ENCODE assay signal across 12 cellular contexts in the genomic region with DNA sequence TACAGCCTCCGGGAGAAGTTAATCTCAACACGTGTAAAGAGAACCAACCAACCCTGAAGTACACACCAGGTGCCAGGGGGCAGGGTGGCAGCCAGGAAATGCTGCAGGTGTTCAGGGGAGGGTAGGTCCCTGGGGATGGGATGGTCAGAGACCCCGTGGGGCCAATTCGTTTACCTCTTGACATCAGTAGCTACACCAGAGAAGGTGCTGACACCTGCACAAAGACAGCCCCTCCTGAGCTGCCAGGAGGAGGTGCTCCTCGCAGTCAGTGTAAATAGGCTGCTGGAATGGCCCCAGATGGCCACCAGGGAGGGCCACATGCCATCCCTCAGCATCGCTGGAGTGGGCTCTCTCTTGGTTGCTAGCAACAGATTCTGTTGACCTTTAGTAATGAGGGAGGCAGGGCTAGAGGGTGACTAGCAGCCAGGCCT. TPM values are rescaled to one million over a fixed set of nuclear protein-coding genes. Genes with fewer than 3 reads are reported as not detected.
DNase-seq lines count a peak whose midpoint lies in the region; ATAC-seq and TF ChIP-seq lines count a peak whose summit lies in the region.
"Had no signal": no experiment of that assay in that cellular context is flagged by ENCODE, and none has a peak within 500 bp of the region (broad histone marks: within the 10 kb centered on the region; RNA-seq: fewer than 3 reads in every experiment).

No MANE protein-coding gene starts in this region.

- H3K4me3 Mint-ChIP-seq in nephron: no peak overlapping the region
- H3K4me3 Mint-ChIP-seq: activated CD4-positive, alpha-beta T cell treated with anti-CD3 and anti-CD28 coated beads, Interleukin-2, amount 10 ng/mL, durations not matched to agents 24 days and 14 days had no signal

- TF ChIP-seq POLR2A in body of pancreas (IDR thresholded peaks at IDR 0.05) (no peak), adrenal gland (IDR thresholded peaks at IDR 0.05) (no peak)

- no peaks in the 10 kb centered on the region for H3K36me3 Mint-ChIP-seq in nephron (ENCODE audit: low read depth)

- H3K9me3 Mint-ChIP-seq in nephron: no peaks in the 10 kb centered on the region
- H3K9me3 Mint-ChIP-seq: activated CD4-positive, alpha-beta T cell treated with anti-CD3 and anti-CD28 coated beads, Interleukin-2, amount 10 ng/mL, durations not matched to agents 24 days and 14 days had no signal

- H3K4me3 ChIP-seq in body of pancreas: no peak overlapping the region
- no peak overlapping the region for H3K4me3 ChIP-seq in adrenal gland
- H3K4me3 ChIP-seq: HAP-1 had no signal

- intact Hi-C loops in body of pancreas (cut with DNase I) (no loop called here), adrenal gland (cut with DNase I) (no loop called here)

- H3K4me1 Mint-ChIP-seq in nephron: peaks cover 67% of the 10 kb centered on the region
- H3K4me1 Mint-ChIP-seq: activated CD4-positive, alpha-beta T cell treated with anti-CD3 and anti-CD28 coated beads, Interleukin-2, amount 10 ng/mL, durations not matched to agents 24 days and 14 days had no signal

- no peaks in the 10 kb centered on the region for H3K36me3 ChIP-seq in body of pancreas (replicated peaks in 1 of 2; ENCODE audit: insufficient read depth in 1 of 2, low read depth in 2 of 2)
- no peaks in the 10 kb centered on the region for H3K36me3 ChIP-seq in adrenal gland (replicated peaks in 1 of 2)
- H3K36me3 ChIP-seq: HAP-1 had no signal

- H3K27ac ChIP-seq in body of pancreas (no peak overlapping the region), adrenal gland (peak overlapping the region in 1 of 5 donors; percentile 31)

- H3K27me3 Mint-ChIP-seq in nephron (ENCODE audit: low read depth): peaks cover 4% of the 10 kb centered on the region

- peak; percentile 34; the same call in 2 of the 3 replicates for TF ChIP-seq CTCF in GM12872 (IDR thresholded peaks at IDR 0.05; ENCODE audit: insufficient read depth, low read depth, low read length)
- no peak for TF ChIP-seq CTCF in body of pancreas (IDR thresholded peaks at IDR 0.05)
- TF ChIP-seq CTCF in nephron (IDR thresholded peaks at IDR 0.05; ENCODE audit: unreplicated experiment in 3 of 3): no peak
- no peak for TF ChIP-seq CTCF in adrenal gland (IDR thresholded peaks at IDR 0.05)

- H3K9me3 ChIP-seq in body of pancreas: no peaks in the 10 kb centered on the region
- no peaks in the 10 kb centered on the region for H3K9me3 ChIP-seq in adrenal gland (replicated peaks in 1 of 3)
- H3K9me3 ChIP-seq: Caco-2, HAP-1 had no signal

- H3K27ac Mint-ChIP-seq in nephron: peak overlapping the region in 2 of 3 experiments; percentile 43 to 77
- H3K27ac Mint-ChIP-seq: activated CD4-positive, alpha-beta T cell treated with anti-CD3 and anti-CD28 coated beads, Interleukin-2, amount 10 ng/mL, durations not matched to agents 24 days and 14 days had no signal

- peak; percentile 20 for ATAC-seq in body of pancreas

- DNase-seq in NCI-H2029 treated with DMSO at 0.1 percent for 48 hours (lab: John Stamatoyannopoulos, UW) (peak; percentile 6), body of pancreas (peak in 3 of 4 donors; percentile 22 to 51 (median 44)), adrenal gland (no peak), NK-92 (lab: John Stamatoyannopoulos, UW; ENCODE audit: unreplicated experiment) (no peak), HT-29 (ENCODE audit: low spot score) (no peak)
- DNase-seq: activated CD4-positive, alpha-beta T cell treated with anti-CD3 and anti-CD28 coated beads, Interleukin-2, amount 10 ng/mL, durations not matched to agents 24 days and 14 days; activated gamma-delta T cell treated with Interleukin-2 at 50 U/mL for 16 hours; Caco-2; stimulated activated CD4-positive, alpha-beta T cell treated with anti-CD3 and anti-CD28 coated beads, Interleukin-2, amount 100 ng/mL, for 24 hours had no signal

- H3K27me3 ChIP-seq in body of pancreas: no peaks in the 10 kb centered on the region
- no peaks in the 10 kb centered on the region for H3K27me3 ChIP-seq in adrenal gland

- H3K4me1 ChIP-seq in body of pancreas: no peaks in the 10 kb centered on the region
- H3K4me1 ChIP-seq in adrenal gland (replicated peaks in 1 of 2): no peaks in the 10 kb centered on the region
- H3K4me1 ChIP-seq: Caco-2, HAP-1 had no signal

- WGBS in body of pancreas, 2 donors: 20 to 33% methylated on average over 4 to 6 of the region's 6 CpGs
- 53 to 80% (median 64%) methylated on average over 6 of the region's 6 CpGs for WGBS in adrenal gland, 4 donors

RNA-seq across cellular contexts. Expression of a gene that starts 52.8 kb away (rescaled TPM):
- total RNA-seq in body of pancreas (1 to 10 TPM; 1.0 to 4.0 TPM), adrenal gland (1 to 10 TPM; 3.0 to 8.4 (median 4.2) TPM)
- polyA plus RNA-seq in adrenal gland: 1 to 10 TPM; 4.2 to 5.9 (median 4.9) TPM
- not detected in 2 replicates for total RNA-seq in HT-29 (2014; rRNA removed; shearing (Covaris generic))

Comparison
In these comparisons a context has a peak if more than half of its experiments do, and no peak if none do; other contexts are left out.
1. DNase-seq: peak in NCI-H2029 treated with DMSO at 0.1 percent for 48 hours (single experiment) and body of pancreas (3 of 4); none in adrenal gland (0 of 7), NK-92 (single experiment) and HT-29 (single experiment).